ENCODE assay signal across 23 cellular contexts in genomic region chr22:36871669-36872081, GRCh38. TPM values are rescaled to one million over a fixed set of nuclear protein-coding genes. Genes with fewer than 3 reads are reported as not detected.
DNase-seq lines count a peak whose midpoint lies in the region; ATAC-seq and TF ChIP-seq lines count a peak whose summit lies in the region.
"Had no signal": no experiment of that assay in that cellular context is flagged by ENCODE, and none has a peak within 500 bp of the region (broad histone marks: within the 10 kb centered on the region; RNA-seq: fewer than 3 reads in every experiment).

No MANE protein-coding gene starts in this region.

- peak; percentile 56 for DNase-seq in H9
- peak; percentile 74 to 88 for DNase-seq in PC-9
- peak; percentile 1 for DNase-seq in glomerular visceral epithelial cell (ENCODE audit: extremely low spot score)
- DNase-seq in renal cortical epithelial cell (ENCODE audit: low read depth): peak; percentile 4
- no peak for DNase-seq in NCI-H1417 treated with DMSO at 0.1 percent for 48 hours (lab: John Stamatoyannopoulos, UW)
- no peak for DNase-seq in NCI-H2081 (lab: John Stamatoyannopoulos, UW)
- DNase-seq in activated CD8-positive, alpha-beta memory T cell treated with anti-CD3 and anti-CD28 coated beads, Interleukin-2, amount 10 ng/mL, durations not matched to agents 7 days and 5 days: no peak
- no peak for DNase-seq in NOMO-1 treated with dmso at 0.1 percent for 144 hours (lab: John Stamatoyannopoulos, UW; ENCODE audit: unreplicated experiment)
- DNase-seq: activated B cell treated with CpG ODN at 0.5 μM for 24 hours; activated naive CD8-positive, alpha-beta T cell treated with anti-CD3 and anti-CD28 coated beads, Interleukin-2, amount 10 ng/mL, durations not matched to agents 7 days and 5 days; AML-193; immature natural killer cell; NCI-H2029 treated with DMSO at 0.1 percent for 48 hours; SJCRH30; stimulated activated CD4-positive, alpha-beta T cell treated with anti-CD3 and anti-CD28 coated beads, Interleukin-4, amount 100 ng/mL, for 24 hours had no signal

- no peak overlapping the region for H3T11ph ChIP-seq in H9 (ENCODE audit: low read length)

- H3K27ac ChIP-seq in H9 (ENCODE audit: insufficient read length, low read depth, low read length): no peak overlapping the region
- peak overlapping the region; percentile 64 for H3K27ac ChIP-seq in PC-9
- H3K27ac ChIP-seq: SJCRH30 had no signal

- H3K27ac Mint-ChIP-seq in H9: no peak overlapping the region
- H3K27ac Mint-ChIP-seq in activated CD8-positive, alpha-beta memory T cell treated with anti-CD3 and anti-CD28 coated beads, Interleukin-2, amount 10 ng/mL, durations not matched to agents 7 days and 5 days: no peak overlapping the region
- H3K27ac Mint-ChIP-seq: naive thymus-derived CD8-positive, alpha-beta T cell had no signal

- H2BK20ac ChIP-seq in H9 (ENCODE audit: low read depth, low read length, poor library complexity, severe bottlenecking): no peak overlapping the region

- POLR2A ChIA-PET in PC-9 (lab: Charles Lee; ENCODE audit: unreplicated experiment): no interaction called here

- no peaks in the 10 kb centered on the region for H3K9me3 ChIP-seq in H9 (ENCODE audit: control insufficient read depth, low read depth, low read length)
- no peaks in the 10 kb centered on the region for H3K9me3 ChIP-seq in PC-9 (ENCODE audit: insufficient read depth, low read depth)
- H3K9me3 ChIP-seq: SJCRH30 had no signal

- no peak overlapping the region for H3K56ac ChIP-seq in H9 (ENCODE audit: insufficient read length, low read depth, low read length)

- H3K9me3 Mint-ChIP-seq in H9: peaks cover 8 to 12% of the 10 kb centered on the region in 2 experiments; a peak in 3 of 5 replicates
- no peaks in the 10 kb centered on the region for H3K9me3 Mint-ChIP-seq in activated CD8-positive, alpha-beta memory T cell treated with anti-CD3 and anti-CD28 coated beads, Interleukin-2, amount 10 ng/mL, durations not matched to agents 7 days and 5 days (ENCODE audit: low read depth)
- H3K9me3 Mint-ChIP-seq: activated B cell treated with CpG ODN at 0.5 μM for 24 hours; activated naive CD8-positive, alpha-beta T cell treated with anti-CD3 and anti-CD28 coated beads, Interleukin-2, amount 10 ng/mL, durations not matched to agents 7 days and 5 days; activated T-helper 1 cell treated with anti-CD3 and anti-CD28 coated beads, Interleukin-12 subunit alpha, Interleukin-12 subunit beta, Interleukin-2, Interleukin-4 antibody, amounts not matched to agents 30 ng/mL and 10 ng/mL and 1 ng/mL, durations not matched to agents 14 hours and 24 hours and 36 hours; immature natural killer cell; naive thymus-derived CD8-positive, alpha-beta T cell; T-helper 2 cell treated with Interferon-gamma antibody and Interleukin-4, amounts not matched to agents 5 μg/mL and 100 μg/mL, for 36 hours had no signal

- no CpG with 5 or more reads among the region's 11 CpGs for WGBS in H9 (ENCODE audit: extremely low coverage, insufficient read length, low lambda C conversion rate)

- H3K79me1 ChIP-seq in H9 (ENCODE audit: insufficient read depth, low read depth, low read length, poor library complexity, severe bottlenecking): no peaks in the 10 kb centered on the region

- peaks cover 45% of the 10 kb centered on the region for H3K27me3 Mint-ChIP-seq in H9 (ENCODE audit: low read depth)
- H3K27me3 Mint-ChIP-seq in activated CD8-positive, alpha-beta memory T cell treated with anti-CD3 and anti-CD28 coated beads, Interleukin-2, amount 10 ng/mL, durations not matched to agents 7 days and 5 days: no peaks in the 10 kb centered on the region
- H3K27me3 Mint-ChIP-seq: activated B cell treated with CpG ODN at 0.5 μM for 24 hours; activated naive CD8-positive, alpha-beta T cell treated with anti-CD3 and anti-CD28 coated beads, Interleukin-2, amount 10 ng/mL, durations not matched to agents 7 days and 5 days had no signal

- no peak overlapping the region for H3K4me2 ChIP-seq in H9 (ENCODE audit: insufficient read depth, insufficient read length, low read length)
- H3K4me2 ChIP-seq in PC-9: peak overlapping the region; percentile 71

- CTCF ChIA-PET in PC-9 (lab: Charles Lee): interaction anchor here (0.6 to 2.1 kb wide), 3 partner anchors 10 to 497 kb away, joined by 3 to 11 read pairs (median 3); no protein-coding TSS in a partner anchor
- CTCF ChIA-PET in activated CD8-positive, alpha-beta memory T cell treated with anti-CD3 and anti-CD28 coated beads, Interleukin-2, amount 10 ng/mL, durations not matched to agents 7 days and 5 days (lab: Charles Lee): interaction anchor here (1.3 to 2.4 kb wide), 4 partner anchors 12 to 106 kb away, joined by 3 to 12 read pairs (median 7); no protein-coding TSS in a partner anchor

- no peaks in the 10 kb centered on the region for H3K36me3 Mint-ChIP-seq in H9 (ENCODE audit: insufficient read depth in 1 of 3, low read depth in 3 of 3)
- H3K36me3 Mint-ChIP-seq in activated CD8-positive, alpha-beta memory T cell treated with anti-CD3 and anti-CD28 coated beads, Interleukin-2, amount 10 ng/mL, durations not matched to agents 7 days and 5 days: peaks cover 62% of the 10 kb centered on the region
- H3K36me3 Mint-ChIP-seq: immature natural killer cell; naive thymus-derived CD8-positive, alpha-beta T cell had no signal

- H3K79me2 ChIP-seq in H9 (ENCODE audit: insufficient read depth, low read length): no peaks in the 10 kb centered on the region
- no peaks in the 10 kb centered on the region for H3K79me2 ChIP-seq in PC-9 (ENCODE audit: low read depth)

- intact Hi-C loops in PC-9 (cut with micrococcal nuclease; ENCODE audit: unreplicated experiment): loop anchor here (2.0 to 5.0 kb wide), 4 partner anchors 41 to 325 kb away; partner anchors contain the start of gene CSF2RB

- no peak overlapping the region for H3K4me3 Mint-ChIP-seq in H9
- no peak overlapping the region for H3K4me3 Mint-ChIP-seq in activated CD8-positive, alpha-beta memory T cell treated with anti-CD3 and anti-CD28 coated beads, Interleukin-2, amount 10 ng/mL, durations not matched to agents 7 days and 5 days
- H3K4me3 Mint-ChIP-seq: activated B cell treated with CpG ODN at 0.5 μM for 24 hours; activated T-helper 1 cell treated with anti-CD3 and anti-CD28 coated beads, Interleukin-12 subunit alpha, Interleukin-12 subunit beta, Interleukin-2, Interleukin-4 antibody, amounts not matched to agents 30 ng/mL and 10 ng/mL and 1 ng/mL, durations not matched to agents 14 hours and 24 hours and 36 hours; immature natural killer cell; naive thymus-derived CD8-positive, alpha-beta T cell; T-helper 2 cell treated with Interferon-gamma antibody and Interleukin-4, amounts not matched to agents 5 μg/mL and 100 μg/mL, for 36 hours had no signal

- H3K14ac ChIP-seq in H9 (ENCODE audit: insufficient read depth, low read length): no peak overlapping the region

- H3F3A ChIP-seq in PC-9 (ENCODE audit: insufficient read depth, low read depth): peaks cover 53% of the 10 kb centered on the region

- no peak overlapping the region for H4K8ac ChIP-seq in H9 (replicated peaks; ENCODE audit: insufficient read length, low read depth, low read length)

- H4K5ac ChIP-seq in H9 (ENCODE audit: insufficient read length, low read depth, low read length): no peak overlapping the region

- H4K20me1 ChIP-seq in H9 (ENCODE audit: control insufficient read depth, insufficient read depth, insufficient read length) (no peaks in the 10 kb centered on the region), PC-9 (ENCODE audit: insufficient read depth) (no peaks in the 10 kb centered on the region)

- H2AK5ac ChIP-seq in H9 (ENCODE audit: insufficient read length, low read length): no peak overlapping the region

- no TSS peak for BruUV-seq in PC-9 (replicated peaks; lab: Mats Ljungman, UMichigan)

- H3K4me1 Mint-ChIP-seq in H9: peaks cover 4 to 5% of the 10 kb centered on the region in 2 experiments; a peak in 2 of 4 replicates
- peaks cover 38% of the 10 kb centered on the region for H3K4me1 Mint-ChIP-seq in activated CD8-positive, alpha-beta memory T cell treated with anti-CD3 and anti-CD28 coated beads, Interleukin-2, amount 10 ng/mL, durations not matched to agents 7 days and 5 days

- H3K4ac ChIP-seq in H9 (ENCODE audit: low read depth, low read length): no peak overlapping the region

- no peak for ATAC-seq in activated CD8-positive, alpha-beta memory T cell treated with anti-CD3 and anti-CD28 coated beads, Interleukin-2, amount 10 ng/mL, durations not matched to agents 7 days and 5 days
- ATAC-seq: naive thymus-derived CD8-positive, alpha-beta T cell had no signal

- H2BK15ac ChIP-seq in H9 (ENCODE audit: low read depth, low read length): no peak overlapping the region

- H3K18ac ChIP-seq in H9 (ENCODE audit: insufficient read length, low read depth, low read length): no peak overlapping the region

- peak overlapping the region; percentile 6; the same call in 1 of the 2 replicates for H3K4me3 ChIP-seq in PC-9
- H3K4me3 ChIP-seq: lung, SJCRH30, skin epidermis had no signal

- H2BK5ac ChIP-seq in H9 (ENCODE audit: insufficient read length, low read length): no peak overlapping the region

- H3K27me3 ChIP-seq in H9 (ENCODE audit: insufficient read depth, low read length) (no peaks in the 10 kb centered on the region; the same call in 1 of the 2 replicates), PC-9 (ENCODE audit: insufficient read depth, low read depth) (no peaks in the 10 kb centered on the region)
- H3K27me3 ChIP-seq: SJCRH30 had no signal

- H2BK12ac ChIP-seq in H9 (ENCODE audit: insufficient read length, low read depth, low read length): no peak overlapping the region

- H3K4me1 ChIP-seq in H9 (ENCODE audit: insufficient read depth, low read length) (no peaks in the 10 kb centered on the region), PC-9 (replicated peaks; ENCODE audit: insufficient read depth) (peaks cover 63% of the 10 kb centered on the region)
- H3K4me1 ChIP-seq: SJCRH30 had no signal

- no peak overlapping the region for H3K23ac ChIP-seq in H9 (ENCODE audit: insufficient read length, low read depth, low read length)

- TF ChIP-seq CTCF in H9 (conservative IDR thresholded peaks at IDR 0.05) (peak; percentile 43; the same call in 2 of the 3 replicates), PC-9 (conservative IDR thresholded peaks at IDR 0.05) (peak; percentile 45; the same call in 1 of the 2 replicates)

- H2BK120ac ChIP-seq in H9 (ENCODE audit: low read depth, low read length, poor library complexity, severe bottlenecking): no peak overlapping the region

- no peak overlapping the region for H3K9ac ChIP-seq in H9 (ENCODE audit: extremely low read depth, insufficient read length, low read length)

- H4K91ac ChIP-seq in H9 (ENCODE audit: insufficient read length, low read depth, low read length): no peak overlapping the region

- H3K23me2 ChIP-seq in H9 (ENCODE audit: insufficient read length, low read depth, low read length, poor library complexity, severe bottlenecking): no peaks in the 10 kb centered on the region

- H3K36me3 ChIP-seq in PC-9 (ENCODE audit: low read depth): no peaks in the 10 kb centered on the region
- H3K36me3 ChIP-seq: SJCRH30 had no signal

- H2AFZ ChIP-seq in H9 (ENCODE audit: low read length): no peak overlapping the region
- peak overlapping the region; percentile 63 for H2AFZ ChIP-seq in PC-9

- H3K9me2 ChIP-seq in PC-9 (ENCODE audit: insufficient read depth): no peaks in the 10 kb centered on the region

RNA-seq across cellular contexts. Expression of gene NCF4, which starts 10.9 kb away (rescaled TPM):
- total RNA-seq in H9 (2021) (not detected in 2 replicates), PC-9 (2021) (3.9 and 4.5 TPM in 2 replicates), renal cortical epithelial cell (not detected in 2 replicates)
- 10 to 100 TPM; 59.7 to 77.9 TPM for total RNA-seq in activated CD8-positive, alpha-beta memory T cell treated with anti-CD3 and anti-CD28 coated beads, Interleukin-2, amount 10 ng/mL, durations not matched to agents 7 days and 5 days
- total RNA-seq: NCI-H460, progenitor cell of endocrine pancreas, SJCRH30 had no signal

RNA-seq across cellular contexts. Expression of gene CSF2RB, which starts 41.8 kb away (rescaled TPM):
- total RNA-seq in H9 (2021) (not detected in 2 replicates), PC-9 (2021) (not detected in 2 replicates), renal cortical epithelial cell (under 0.01 TPM in 1 of 2 replicates, not detected in the other)
- total RNA-seq in activated CD8-positive, alpha-beta memory T cell treated with anti-CD3 and anti-CD28 coated beads, Interleukin-2, amount 10 ng/mL, durations not matched to agents 7 days and 5 days: 10 to 100 TPM in 1 of 2 experiments, 1 to 10 TPM in 1; 3.0 to 26.9 TPM
- total RNA-seq: NCI-H460, progenitor cell of endocrine pancreas, SJCRH30 had no signal

RNA-seq across cellular contexts. Expression of gene PVALB, which starts 54.8 kb away (rescaled TPM):
- total RNA-seq in H9 (2021) (2.7 and 3.0 TPM in 2 replicates), PC-9 (2021) (not detected in 2 replicates), renal cortical epithelial cell (not detected in 2 replicates)
- not detected for total RNA-seq in activated CD8-positive, alpha-beta memory T cell treated with anti-CD3 and anti-CD28 coated beads, Interleukin-2, amount 10 ng/mL, durations not matched to agents 7 days and 5 days
- total RNA-seq: activated B cell treated with CpG ODN at 0.5 μM for 24 hours; activated CD8-positive, alpha-beta memory T cell treated with anti-CD3 and anti-CD28 coated beads for 36 hours; activated naive CD8-positive, alpha-beta T cell treated with anti-CD3 and anti-CD28 coated beads, Interleukin-2, amount 10 ng/mL, durations not matched to agents 7 days and 5 days; activated T-helper 1 cell treated with anti-CD3 and anti-CD28 coated beads, Interleukin-12 subunit alpha, Interleukin-12 subunit beta, Interleukin-2, Interleukin-4 antibody, amounts not matched to agents 30 ng/mL and 10 ng/mL and 1 ng/mL, durations not matched to agents 14 hours and 24 hours and 36 hours; naive thymus-derived CD8-positive, alpha-beta T cell; NCI-H460; progenitor cell of endocrine pancreas had no signal

Comparison
In these comparisons a context has a peak if more than half of its experiments do, and no peak if none do; other contexts are left out.
1. DNase-seq: peak in H9 (single experiment), PC-9 (2 of 2), glomerular visceral epithelial cell (single experiment) and renal cortical epithelial cell (single experiment); none in NCI-H1417 treated with DMSO at 0.1 percent for 48 hours (single experiment), NCI-H2081 (0 of 2), activated CD8-positive, alpha-beta memory T cell treated with anti-CD3 and anti-CD28 coated beads, Interleukin-2, amount 10 ng/mL, durations not matched to agents 7 days and 5 days (single experiment) and NOMO-1 treated with dmso at 0.1 percent for 144 hours (single experiment).
2. RNA of gene NCF4, which starts 10.9 kb away (total RNA-seq): 59.7 to 77.9 TPM in activated CD8-positive, alpha-beta memory T cell treated with anti-CD3 and anti-CD28 coated beads, Interleukin-2, amount 10 ng/mL, durations not matched to agents 7 days and 5 days; 3.9 to 4.5 TPM in PC-9, not detected in H9 and not detected in renal cortical epithelial cell; every median in the first group is over 10 times any median in the second.